Comparison of ENCODE assay signal across 8 cellular contexts in the genomic region with DNA sequence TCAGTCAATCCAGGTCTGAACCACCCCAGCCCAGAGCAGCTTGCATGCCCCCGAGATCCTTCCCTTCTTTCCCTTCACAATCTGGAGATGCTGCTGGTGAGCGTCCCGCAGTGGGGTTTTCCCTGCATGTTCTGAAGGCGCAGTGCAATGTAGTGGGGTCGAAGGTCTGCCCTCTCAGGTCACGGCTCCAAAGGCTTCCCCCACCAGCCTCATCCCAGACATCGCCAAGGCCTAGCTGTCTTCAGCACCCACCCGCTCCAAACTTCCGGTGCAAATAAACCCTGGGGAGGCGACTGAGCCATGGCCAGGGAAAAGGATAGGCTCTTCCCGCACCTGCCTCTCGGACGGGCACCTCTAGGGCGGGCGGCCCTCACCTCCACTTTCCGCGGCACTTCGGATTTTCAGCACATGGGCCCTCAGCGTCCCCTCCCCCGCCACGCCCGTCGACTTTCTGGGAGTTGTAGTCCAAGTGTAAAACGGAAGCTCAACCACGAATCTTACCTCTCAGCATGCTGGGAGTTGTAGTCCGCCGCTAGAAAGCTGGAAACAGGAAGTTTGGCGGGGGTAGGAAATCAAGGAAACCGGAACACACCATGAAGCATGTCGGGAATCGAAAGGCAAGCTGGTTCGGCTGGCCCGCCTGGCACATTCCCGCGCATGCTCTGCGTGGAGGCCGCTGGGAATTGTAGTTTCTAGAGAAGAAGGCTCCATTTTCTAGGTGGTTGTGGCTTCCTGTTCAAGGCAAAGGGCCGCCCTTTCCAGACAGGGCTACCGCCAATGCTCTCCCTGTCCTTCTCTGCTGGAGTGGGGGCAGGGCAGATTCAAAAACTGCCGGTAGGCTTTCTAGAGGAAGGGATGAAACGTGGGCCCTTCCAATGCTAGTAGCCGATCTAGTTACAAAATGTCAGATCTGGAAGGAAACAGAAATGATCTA.
DNase-seq lines count a peak whose midpoint lies in the region; ATAC-seq lines count a peak whose summit lies in the region.

MRPL24 (minus strand) TSS at position 410 of the 934 bp plus-strand sequence. CDS start 2,384 bp downstream, outside the sequence.

- DNase-seq in C1 segment of cervical spinal cord (lab: John Stamatoyannopoulos, UW) (peak; percentile 72 to 100 (median 97)), NCI-H748 treated with DMSO at 0.1 percent for 48 hours (lab: John Stamatoyannopoulos, UW) (peak; percentile 99), dedifferentiated amniotic fluid mesenchymal stem cell (ENCODE audit: extremely low spot score) (peak; percentile 100), left kidney (ENCODE audit: low read depth, low spot score) (peak; percentile 100)
- peak; percentile 86 to 98 for DNase-seq in activated CD4-positive, alpha-beta T cell treated with anti-CD3 and anti-CD28 coated beads, Interleukin-2, amount 50 U/mL, for 24 hours (ENCODE audit: low read depth in 1 of 2, low spot score in 1 of 2)
- DNase-seq in stimulated activated CD4-positive, alpha-beta T cell treated with anti-CD3 and anti-CD28 coated beads, Interleukin-2, amount 100 ng/mL, for 24 hours = peak; percentile 94 to 96

- peak; percentile 85 for ATAC-seq in GM19372 (IDR thresholded peaks at IDR 0.05; ENCODE audit: low read depth, unreplicated experiment)
- ATAC-seq in HG03558 (IDR thresholded peaks at IDR 0.05; ENCODE audit: extremely low read depth, unreplicated experiment) = peak; percentile 72

Comparison
In these comparisons a context has a peak if more than half of its experiments do, and no peak if none do; other contexts are left out.
1. Peak in every context shown above with its lines: DNase-seq and ATAC-seq.